ENCODE assay signal across 1 cellular context in genomic region chr10:102869290-102870198, GRCh38.
TF ChIP-seq lines count a peak whose summit lies in the region.

TSS of gene AS3MT (plus strand) at chr10:102869470. CDS start at chr10:102869593, 123 bp downstream.

TF ChIP-seq in HepG2, 621 proteins besides CTCF, POLR2A, EP300 and RAD21 (continued from another document and continues in another):
- no peak for TF ChIP-seq ZBTB40 (IDR thresholded peaks at IDR 0.05)
- TF ChIP-seq ZBTB40 (CRISPR knock-in tag; IDR thresholded peaks at IDR 0.05): no peak
- no peak for TF ChIP-seq HINFP (CRISPR knock-in tag; IDR thresholded peaks at IDR 0.05; ENCODE audit: low read depth)
- TF ChIP-seq IRF9 (CRISPR knock-in tag; IDR thresholded peaks at IDR 0.05; ENCODE audit: borderline replicate concordance): no peak
- TF ChIP-seq NCOR1 (IDR thresholded peaks at IDR 0.05; ENCODE audit: borderline replicate concordance, low read length): no peak
- TF ChIP-seq BCLAF1 (IDR thresholded peaks at IDR 0.05): no peak
- TF ChIP-seq, protein P1, sequence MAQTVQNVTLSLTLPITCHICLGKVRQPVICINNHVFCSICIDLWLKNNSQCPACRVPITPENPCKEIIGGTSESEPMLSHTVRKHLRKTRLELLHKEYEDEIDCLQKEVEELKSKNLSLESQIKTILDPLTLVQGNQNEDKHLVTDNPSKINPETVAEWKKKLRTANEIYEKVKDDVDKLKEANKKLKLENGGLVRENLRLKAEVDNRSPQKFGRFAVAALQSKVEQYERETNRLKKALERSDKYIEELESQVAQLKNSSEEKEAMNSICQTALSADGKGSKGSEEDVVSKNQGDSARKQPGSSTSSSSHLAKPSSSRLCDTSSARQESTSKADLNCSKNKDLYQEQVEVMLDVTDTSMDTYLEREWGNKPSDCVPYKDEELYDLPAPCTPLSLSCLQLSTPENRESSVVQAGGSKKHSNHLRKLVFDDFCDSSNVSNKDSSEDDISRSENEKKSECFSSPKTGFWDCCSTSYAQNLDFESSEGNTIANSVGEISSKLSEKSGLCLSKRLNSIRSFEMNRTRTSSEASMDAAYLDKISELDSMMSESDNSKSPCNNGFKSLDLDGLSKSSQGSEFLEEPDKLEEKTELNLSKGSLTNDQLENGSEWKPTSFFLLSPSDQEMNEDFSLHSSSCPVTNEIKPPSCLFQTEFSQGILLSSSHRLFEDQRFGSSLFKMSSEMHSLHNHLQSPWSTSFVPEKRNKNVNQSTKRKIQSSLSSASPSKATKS (CRISPR knock-in tag; IDR thresholded peaks at IDR 0.05): 0 out of 2 replicates have a peak, but pooled peaks have one; percentile 39
- no peak for TF ChIP-seq HOXA7 (CRISPR knock-in tag; IDR thresholded peaks at IDR 0.05)
- peak; percentile 83 for TF ChIP-seq ZFY (CRISPR knock-in tag; IDR thresholded peaks at IDR 0.05)
- TF ChIP-seq ZNF740 (CRISPR knock-in tag; IDR thresholded peaks at IDR 0.05): no peak
- no peak for TF ChIP-seq NR1H2 (CRISPR knock-in tag; IDR thresholded peaks at IDR 0.05; ENCODE audit: borderline replicate concordance, low read depth)
- no peak for TF ChIP-seq TARDBP (CRISPR knock-in tag; IDR thresholded peaks at IDR 0.05)
- TF ChIP-seq ZNF263 (CRISPR knock-in tag; IDR thresholded peaks at IDR 0.05): no peak
- TF ChIP-seq ZBTB26 (CRISPR knock-in tag; IDR thresholded peaks at IDR 0.05; ENCODE audit: borderline replicate concordance): no peak; the same call in 1 of the 2 replicates
- no peak for TF ChIP-seq KDM6A (CRISPR knock-in tag; IDR thresholded peaks at IDR 0.05; ENCODE audit: low read depth)
- TF ChIP-seq, protein P2, sequence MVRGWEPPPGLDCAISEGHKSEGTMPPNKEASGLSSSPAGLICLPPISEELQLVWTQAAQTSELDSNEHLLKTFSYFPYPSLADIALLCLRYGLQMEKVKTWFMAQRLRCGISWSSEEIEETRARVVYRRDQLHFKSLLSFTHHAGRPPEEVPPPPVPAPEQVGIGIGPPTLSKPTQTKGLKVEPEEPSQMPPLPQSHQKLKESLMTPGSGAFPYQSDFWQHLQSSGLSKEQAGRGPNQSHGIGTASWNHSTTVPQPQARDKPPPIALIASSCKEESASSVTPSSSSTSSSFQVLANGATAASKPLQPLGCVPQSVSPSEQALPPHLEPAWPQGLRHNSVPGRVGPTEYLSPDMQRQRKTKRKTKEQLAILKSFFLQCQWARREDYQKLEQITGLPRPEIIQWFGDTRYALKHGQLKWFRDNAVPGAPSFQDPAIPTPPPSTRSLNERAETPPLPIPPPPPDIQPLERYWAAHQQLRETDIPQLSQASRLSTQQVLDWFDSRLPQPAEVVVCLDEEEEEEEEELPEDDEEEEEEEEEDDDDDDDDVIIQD (CRISPR knock-in tag; IDR thresholded peaks at IDR 0.05; ENCODE audit: low read depth): no peak
- TF ChIP-seq ZNF580 (CRISPR knock-in tag; IDR thresholded peaks at IDR 0.05; ENCODE audit: borderline replicate concordance, low read depth): no peak
- no peak for TF ChIP-seq SOX13 (IDR thresholded peaks at IDR 0.05)
- TF ChIP-seq SOX13 (CRISPR knock-in tag; conservative IDR thresholded peaks at IDR 0.05 in 1 of 2, IDR thresholded peaks at IDR 0.05 in 1 of 2): no peak
- peak; percentile 62; the same call in 1 of the 2 replicates for TF ChIP-seq MYC (CRISPR knock-in tag; IDR thresholded peaks at IDR 0.05; ENCODE audit: borderline replicate concordance)
- TF ChIP-seq RBM22 (optimal IDR thresholded peaks at IDR 0.05; ENCODE audit: low read length): no peak
- no peak for TF ChIP-seq EHMT2 (IDR thresholded peaks at IDR 0.05; ENCODE audit: borderline replicate concordance, low read depth, low read length)
- TF ChIP-seq, protein P3, sequence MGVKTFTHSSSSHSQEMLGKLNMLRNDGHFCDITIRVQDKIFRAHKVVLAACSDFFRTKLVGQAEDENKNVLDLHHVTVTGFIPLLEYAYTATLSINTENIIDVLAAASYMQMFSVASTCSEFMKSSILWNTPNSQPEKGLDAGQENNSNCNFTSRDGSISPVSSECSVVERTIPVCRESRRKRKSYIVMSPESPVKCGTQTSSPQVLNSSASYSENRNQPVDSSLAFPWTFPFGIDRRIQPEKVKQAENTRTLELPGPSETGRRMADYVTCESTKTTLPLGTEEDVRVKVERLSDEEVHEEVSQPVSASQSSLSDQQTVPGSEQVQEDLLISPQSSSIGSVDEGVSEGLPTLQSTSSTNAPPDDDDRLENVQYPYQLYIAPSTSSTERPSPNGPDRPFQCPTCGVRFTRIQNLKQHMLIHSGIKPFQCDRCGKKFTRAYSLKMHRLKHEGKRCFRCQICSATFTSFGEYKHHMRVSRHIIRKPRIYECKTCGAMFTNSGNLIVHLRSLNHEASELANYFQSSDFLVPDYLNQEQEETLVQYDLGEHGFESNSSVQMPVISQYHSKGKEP (CRISPR knock-in tag; IDR thresholded peaks at IDR 0.05): no peak
- TF ChIP-seq KLF16 (CRISPR knock-in tag; IDR thresholded peaks at IDR 0.05): no peak
- no peak for TF ChIP-seq ZSCAN20 (CRISPR knock-in tag; IDR thresholded peaks at IDR 0.05; ENCODE audit: borderline replicate concordance)
- TF ChIP-seq ZNF543 (CRISPR knock-in tag; IDR thresholded peaks at IDR 0.05): peak; percentile 82; the same call in 1 of the 2 replicates
- no peak for TF ChIP-seq ATF4 (CRISPR knock-in tag; IDR thresholded peaks at IDR 0.05)
- no peak for TF ChIP-seq NFYB (CRISPR knock-in tag; IDR thresholded peaks at IDR 0.05)
- TF ChIP-seq PITX1 (CRISPR knock-in tag; IDR thresholded peaks at IDR 0.05): peak; percentile 50
- no peak for TF ChIP-seq ZNF224 (CRISPR knock-in tag; IDR thresholded peaks at IDR 0.05)
- no peak for TF ChIP-seq ELF4 (CRISPR knock-in tag; IDR thresholded peaks at IDR 0.05; ENCODE audit: borderline replicate concordance)
- TF ChIP-seq MED8 (CRISPR knock-in tag; IDR thresholded peaks at IDR 0.05; ENCODE audit: insufficient replicate concordance): peak; percentile 63
